Comparison of ENCODE assay signal across 8 cellular contexts in genomic region chr1:244862354-244862698, GRCh38. TPM values are rescaled to one million over a fixed set of nuclear protein-coding genes. Genes with fewer than 3 reads are reported as not detected.
DNase-seq lines count a peak whose midpoint lies in the region; ATAC-seq and TF ChIP-seq lines count a peak whose summit lies in the region.

No MANE protein-coding gene starts in this region.

- POLR2A ChIA-PET in T-cell (lab: Charles Lee): interaction anchor here (0.6 to 6.3 kb wide), 16 partner anchors 9 to 414 kb away, joined by 3 to 109 read pairs (median 12); partner anchors contain the start of gene COX20 (in 2 of the 2)

- H3K27ac Mint-ChIP-seq in T-cell: peak overlapping the region; percentile 96 to 97

- no peaks in the 10 kb centered on the region for H3K27me3 Mint-ChIP-seq in T-cell

- H3K4me1 ChIP-seq in skeletal muscle satellite cell (ENCODE audit: control insufficient read depth, insufficient read depth, low read length): peaks cover 28% of the 10 kb centered on the region

- H3K9ac ChIP-seq in skeletal muscle satellite cell (ENCODE audit: low read depth, low read length): peak overlapping the region; percentile 100

- H3K27me3 ChIP-seq in skeletal muscle satellite cell (ENCODE audit: control insufficient read depth, insufficient read depth, low read length): no peaks in the 10 kb centered on the region

- H3K36me3 ChIP-seq in skeletal muscle satellite cell (ENCODE audit: insufficient read depth, low read length): peaks cover 59% of the 10 kb centered on the region

- peak overlapping the region; percentile 91 to 94 (median 91) for H3K4me3 Mint-ChIP-seq in T-cell

- peaks cover 64 to 70% (median 69%) of the 10 kb centered on the region in 3 donors for H3K4me1 Mint-ChIP-seq in T-cell

- no peaks in the 10 kb centered on the region for H3K9me3 ChIP-seq in skeletal muscle satellite cell (replicated peaks; ENCODE audit: low read length)

- peak overlapping the region; percentile 76 for H3K4me2 ChIP-seq in skeletal muscle satellite cell (ENCODE audit: low read length)

- no peaks in the 10 kb centered on the region for H3K9me3 Mint-ChIP-seq in T-cell

- TF ChIP-seq CTCF in foreskin fibroblast (IDR thresholded peaks at IDR 0.05; ENCODE audit: low read depth, low read length): no peak

- peak overlapping the region; percentile 60 to 69 for H3K4me3 ChIP-seq in foreskin fibroblast (ENCODE audit: low read depth in 1 of 2, low read length in 2 of 2)
- peak overlapping the region; percentile 100 for H3K4me3 ChIP-seq in skeletal muscle satellite cell (ENCODE audit: low read length)

- ATAC-seq in T-cell (replicated peaks in 1 of 4): peak in 1 of 4 experiments; percentile 2
- no peak for ATAC-seq in GM18519 (IDR thresholded peaks at IDR 0.05; ENCODE audit: low FRiP score, unreplicated experiment)
- ATAC-seq in HG03095 (IDR thresholded peaks at IDR 0.05; ENCODE audit: unreplicated experiment): no peak

- DNase-seq in SKM-1 treated with dmso at 0.1 percent for 144 hours (lab: John Stamatoyannopoulos, UW; ENCODE audit: unreplicated experiment): peak; percentile 36
- DNase-seq in SKM-1 (lab: John Stamatoyannopoulos, UW; ENCODE audit: unreplicated experiment): no peak
- DNase-seq in T-cell: peak in 7 of 34 experiments; percentile 2 to 29 (median 5)
- DNase-seq in foreskin fibroblast: no peak
- no peak for DNase-seq in amygdala (lab: John Stamatoyannopoulos, UW)

- H3K36me3 Mint-ChIP-seq in T-cell: peaks cover 42% of the 10 kb centered on the region

- CTCF ChIA-PET in T-cell (lab: Charles Lee): interaction anchor here (0.7 to 3.6 kb wide), 13 partner anchors 10 to 180 kb away, joined by 3 to 18 read pairs (median 4); partner anchors contain the start of gene COX20 (in 1 of the 2)

RNA-seq across cellular contexts. Expression of gene HNRNPU, which starts 2.0 kb away (rescaled TPM):
- total RNA-seq in T-cell: 100 to 1,000 TPM; 302 to 498 (median 321) TPM
- total RNA-seq in skeletal muscle satellite cell (2012; rRNA removed): 217 and 250 TPM in 2 replicates

RNA-seq across cellular contexts. Expression of gene COX20, which starts 26.9 kb away (rescaled TPM):
- 10 to 100 TPM; 17.0 to 32.0 (median 27.5) TPM for total RNA-seq in T-cell
- total RNA-seq in skeletal muscle satellite cell (2012; rRNA removed): 31.4 and 41.9 TPM in 2 replicates
